8 cellular contexts compared by ENCODE assay signal in genomic region chr5:154940772-154941620, GRCh38. TPM values are rescaled to one million over a fixed set of nuclear protein-coding genes. Genes with fewer than 3 reads are reported as not detected.
A peak's percentile ranks its signal among the peaks of the same experiment; 100 is the strongest.
DNase-seq lines count a peak whose midpoint lies in the region; ATAC-seq and TF ChIP-seq lines count a peak whose summit lies in the region.

MRPL22 (plus strand) TSS chr5:154941073; CDS start chr5:154941111, 38 bp downstream.

- H3K4me3 Mint-ChIP-seq in activated T-helper 2 cell treated with anti-CD3 and anti-CD28 coated beads, Interferon-gamma antibody, Interleukin-2, Interleukin-4, amounts not matched to agents 10 μg/mL and 5 μg/mL and 100 μg/mL, durations not matched to agents 14 hours and 24 hours and 36 hours (ENCODE audit: low read depth) = peak within 1 kb of the TSS; percentile 98
- peak within 1 kb of the TSS; percentile 89 to 99 (median 98) for H3K4me3 Mint-ChIP-seq in naive thymus-derived CD8-positive, alpha-beta T cell
- H3K4me3 Mint-ChIP-seq in stimulated activated naive B cell treated with anti-CD40 and anti-IgM and Interleukin-4, amounts not matched to agents 10 μg/mL and 1 μg/mL and 100 μg/mL, for 72 hours = peak within 1 kb of the TSS; percentile 96 to 100

- DNase-seq in EH (ENCODE audit: low read depth) (peak; percentile 90), H4 (ENCODE audit: low spot score) (peak; percentile 87), RWPE2 (ENCODE audit: low spot score) (peak; percentile 93), fibroblast of peridontal ligament (ENCODE audit: extremely low read depth) (peak; percentile 93)
- peak; percentile 93 for DNase-seq in activated T-helper 2 cell treated with anti-CD3 and anti-CD28 coated beads, Interferon-gamma antibody, Interleukin-2, Interleukin-4, amounts not matched to agents 10 μg/mL and 5 μg/mL and 100 μg/mL, durations not matched to agents 14 hours and 24 hours and 36 hours (ENCODE audit: low spot score)
- DNase-seq in naive thymus-derived CD8-positive, alpha-beta T cell = peak; percentile 85 to 98 (median 94)
- peak; percentile 94 for DNase-seq in stimulated activated naive B cell treated with anti-CD40 and anti-IgM and Interleukin-4, amounts not matched to agents 10 μg/mL and 1 μg/mL and 100 μg/mL, for 72 hours

- ATAC-seq in RWPE2 (ENCODE audit: low read depth) = peak; percentile 54
- ATAC-seq in naive thymus-derived CD8-positive, alpha-beta T cell = peak; percentile 75 to 80
- peak; percentile 69 to 71 for ATAC-seq in stimulated activated naive B cell treated with anti-CD40 and anti-IgM and Interleukin-4, amounts not matched to agents 10 μg/mL and 1 μg/mL and 100 μg/mL, for 72 hours (replicated peaks)

- no peaks in the 10 kb centered on the region for H3K9me3 ChIP-seq in Loucy (ENCODE audit: insufficient read depth, low read depth, low read length)
- no peaks in the 10 kb centered on the region for H3K9me3 ChIP-seq in RWPE2 (ENCODE audit: severe bottlenecking)

- H3K4me1 Mint-ChIP-seq in activated T-helper 2 cell treated with anti-CD3 and anti-CD28 coated beads, Interferon-gamma antibody, Interleukin-2, Interleukin-4, amounts not matched to agents 10 μg/mL and 5 μg/mL and 100 μg/mL, durations not matched to agents 14 hours and 24 hours and 36 hours (ENCODE audit: low read depth) = peaks cover 32% of the 10 kb centered on the region
- peaks cover 17 to 56% (median 52%) of the 10 kb centered on the region in 4 donors for H3K4me1 Mint-ChIP-seq in naive thymus-derived CD8-positive, alpha-beta T cell
- H3K4me1 Mint-ChIP-seq in stimulated activated naive B cell treated with anti-CD40 and anti-IgM and Interleukin-4, amounts not matched to agents 10 μg/mL and 1 μg/mL and 100 μg/mL, for 72 hours = peaks cover 15 to 31% of the 10 kb centered on the region in 2 donors

- H3K9me3 Mint-ChIP-seq in activated T-helper 2 cell treated with anti-CD3 and anti-CD28 coated beads, Interferon-gamma antibody, Interleukin-2, Interleukin-4, amounts not matched to agents 10 μg/mL and 5 μg/mL and 100 μg/mL, durations not matched to agents 14 hours and 24 hours and 36 hours = no peaks in the 10 kb centered on the region
- no peaks in the 10 kb centered on the region for H3K9me3 Mint-ChIP-seq in naive thymus-derived CD8-positive, alpha-beta T cell
- no peaks in the 10 kb centered on the region for H3K9me3 Mint-ChIP-seq in stimulated activated naive B cell treated with anti-CD40 and anti-IgM and Interleukin-4, amounts not matched to agents 10 μg/mL and 1 μg/mL and 100 μg/mL, for 72 hours

- H3K27ac ChIP-seq in RWPE2 (ENCODE audit: poor library complexity, severe bottlenecking) = peak within 1 kb of the TSS; percentile 44

- POLR2A ChIA-PET in naive thymus-derived CD8-positive, alpha-beta T cell (lab: Charles Lee) = interaction anchor here (0.6 to 1.0 kb wide), 2 partner anchors 12 to 82 kb away, joined by 3 to 4 read pairs; partner anchors contain the start of gene CNOT8

- peak within 1 kb of the TSS; percentile 87 for H3K4me2 ChIP-seq in Loucy (ENCODE audit: low read depth, low read length, poor library complexity, severe bottlenecking)

- H3K27me3 Mint-ChIP-seq in activated T-helper 2 cell treated with anti-CD3 and anti-CD28 coated beads, Interferon-gamma antibody, Interleukin-2, Interleukin-4, amounts not matched to agents 10 μg/mL and 5 μg/mL and 100 μg/mL, durations not matched to agents 14 hours and 24 hours and 36 hours (ENCODE audit: low read depth) = no peaks in the 10 kb centered on the region
- peaks cover 0 to 4% (median 0%) of the 10 kb centered on the region in 5 donors for H3K27me3 Mint-ChIP-seq in naive thymus-derived CD8-positive, alpha-beta T cell
- H3K27me3 Mint-ChIP-seq in stimulated activated naive B cell treated with anti-CD40 and anti-IgM and Interleukin-4, amounts not matched to agents 10 μg/mL and 1 μg/mL and 100 μg/mL, for 72 hours = no peaks in the 10 kb centered on the region

- H3K36me3 ChIP-seq in Loucy (ENCODE audit: insufficient read depth, low read length) (no peaks in the 10 kb centered on the region), RWPE2 (ENCODE audit: low read depth) (peaks cover 23% of the 10 kb centered on the region)

- intact Hi-C loops in activated T-helper 2 cell treated with anti-CD3 and anti-CD28 coated beads, Interferon-gamma antibody, Interleukin-2, Interleukin-4, amounts not matched to agents 10 μg/mL and 5 μg/mL and 100 μg/mL, durations not matched to agents 14 hours and 24 hours and 36 hours (cut with micrococcal nuclease) = loop anchor here (1.0 to 10.0 kb wide), 2 partner anchors 186 to 496 kb away; partner anchors contain the start of genes LARP1 and SAP30L

- H3K9me2 ChIP-seq in Loucy (replicated peaks; ENCODE audit: low read depth, low read length) = no peaks in the 10 kb centered on the region

- H3K27ac Mint-ChIP-seq in activated T-helper 2 cell treated with anti-CD3 and anti-CD28 coated beads, Interferon-gamma antibody, Interleukin-2, Interleukin-4, amounts not matched to agents 10 μg/mL and 5 μg/mL and 100 μg/mL, durations not matched to agents 14 hours and 24 hours and 36 hours = peak within 1 kb of the TSS; percentile 95
- peak within 1 kb of the TSS; percentile 95 to 99 (median 97) for H3K27ac Mint-ChIP-seq in naive thymus-derived CD8-positive, alpha-beta T cell
- H3K27ac Mint-ChIP-seq in stimulated activated naive B cell treated with anti-CD40 and anti-IgM and Interleukin-4, amounts not matched to agents 10 μg/mL and 1 μg/mL and 100 μg/mL, for 72 hours = peak within 1 kb of the TSS; percentile 96

- H3K4me1 ChIP-seq in Loucy (ENCODE audit: insufficient read depth, low read length, poor library complexity, severe bottlenecking) = peaks cover 6% of the 10 kb centered on the region
- H3K4me1 ChIP-seq in RWPE2 (ENCODE audit: insufficient read depth, poor library complexity, severe bottlenecking) = peaks cover 18% of the 10 kb centered on the region

- H3K79me2 ChIP-seq in Loucy (ENCODE audit: insufficient read depth, low read length) = peaks cover 42% of the 10 kb centered on the region

- H3K9ac ChIP-seq in Loucy (ENCODE audit: low read depth, low read length, poor library complexity, severe bottlenecking) = peak within 1 kb of the TSS; percentile 92

- peaks cover 10% of the 10 kb centered on the region for H4K20me1 ChIP-seq in Loucy (ENCODE audit: insufficient read depth, low read length, poor library complexity, severe bottlenecking)

- H3K27me3 ChIP-seq in Loucy (ENCODE audit: insufficient read depth, low read length, poor library complexity, severe bottlenecking) (no peaks in the 10 kb centered on the region), RWPE2 (ENCODE audit: insufficient read depth, poor library complexity, severe bottlenecking) (no peaks in the 10 kb centered on the region)

- TF ChIP-seq CTCF in Loucy (conservative IDR thresholded peaks at IDR 0.05; ENCODE audit: low read length) = no peak
- no peak for TF ChIP-seq CTCF in RWPE2 (IDR thresholded peaks at IDR 0.05; ENCODE audit: poor library complexity, severe bottlenecking)

- peak within 1 kb of the TSS; percentile 89 for H2AFZ ChIP-seq in Loucy (ENCODE audit: low read length)

- no peaks in the 10 kb centered on the region for H3F3A ChIP-seq in Loucy (ENCODE audit: low read depth)

- H3K4me3 ChIP-seq in Loucy (ENCODE audit: low read length, poor library complexity, severe bottlenecking) = peak within 1 kb of the TSS; percentile 96
- peak within 1 kb of the TSS; percentile 68 for H3K4me3 ChIP-seq in RWPE2 (ENCODE audit: severe bottlenecking)

- peaks cover 11% of the 10 kb centered on the region for H3K36me3 Mint-ChIP-seq in activated T-helper 2 cell treated with anti-CD3 and anti-CD28 coated beads, Interferon-gamma antibody, Interleukin-2, Interleukin-4, amounts not matched to agents 10 μg/mL and 5 μg/mL and 100 μg/mL, durations not matched to agents 14 hours and 24 hours and 36 hours (ENCODE audit: low read depth)
- H3K36me3 Mint-ChIP-seq in naive thymus-derived CD8-positive, alpha-beta T cell = peaks cover 0 to 8% (median 0%) of the 10 kb centered on the region in 3 donors
- H3K36me3 Mint-ChIP-seq in stimulated activated naive B cell treated with anti-CD40 and anti-IgM and Interleukin-4, amounts not matched to agents 10 μg/mL and 1 μg/mL and 100 μg/mL, for 72 hours = peaks cover 3 to 7% of the 10 kb centered on the region in 2 donors

RNA-seq across cellular contexts. Expression of gene MRPL22, which starts in this region (rescaled TPM):
- total RNA-seq in H4 (2014; rRNA removed; shearing (Covaris generic)) = 25.8 and 28.2 TPM in 2 replicates
- 79.2 and 81.9 TPM in 2 replicates for total RNA-seq in activated T-helper 2 cell treated with anti-CD3 and anti-CD28 coated beads, Interferon-gamma antibody, Interleukin-2, Interleukin-4, amounts not matched to agents 10 μg/mL and 5 μg/mL and 100 μg/mL, durations not matched to agents 14 hours and 24 hours and 36 hours
- total RNA-seq in naive thymus-derived CD8-positive, alpha-beta T cell = 10 to 100 TPM; 25.6 to 27.2 TPM
- 100 to 1,000 TPM in 1 of 3 donors, 10 to 100 TPM in 2; 71.8 to 108 (median 88.8) TPM for polyA plus RNA-seq in naive thymus-derived CD8-positive, alpha-beta T cell

Comparison
In these comparisons a context has a peak if more than half of its experiments do, and no peak if none do; other contexts are left out.
1. Peak in every context shown above with its lines: DNase-seq, ATAC-seq, H3K4me3 ChIP-seq and H3K27ac ChIP-seq.